ENCODE assay signal across 15 cellular contexts in genomic region chr9:136016882-136017812, GRCh38. TPM values are rescaled to one million over a fixed set of nuclear protein-coding genes. Genes with fewer than 3 reads are reported as not detected.
DNase-seq lines count a peak whose midpoint lies in the region; ATAC-seq and TF ChIP-seq lines count a peak whose summit lies in the region.
"Had no signal": no experiment of that assay in that cellular context is flagged by ENCODE, and none has a peak within 500 bp of the region (broad histone marks: within the 10 kb centered on the region; RNA-seq: fewer than 3 reads in every experiment).

No MANE protein-coding gene starts in this region.

- ATAC-seq in lower lobe of right lung (peak; percentile 73 to 74), upper lobe of left lung (ENCODE audit: low FRiP score in 2 of 2) (peak in 1 of 2 donors; percentile 41)
- ATAC-seq: activated T-cell treated with anti-CD3 and anti-CD28 coated beads, Interleukin-2, amount 50 U/mL, for 4 hours; effector memory CD8-positive, alpha-beta T cell; stimulated activated memory B cell treated with anti-CD40 and anti-IgM and Interleukin-4, amounts not matched to agents 10 μg/mL and 1 μg/mL and 100 μg/mL, for 72 hours had no signal

- H3K27me3 ChIP-seq in lower lobe of right lung (ENCODE audit: low read depth) (no peaks in the 10 kb centered on the region), upper lobe of left lung (no peaks in the 10 kb centered on the region)
- H3K27me3 ChIP-seq: SJCRH30 had no signal

- no peak for TF ChIP-seq CTCF in coronary artery (IDR thresholded peaks at IDR 0.05)
- TF ChIP-seq CTCF in lower lobe of right lung (IDR thresholded peaks at IDR 0.05) = no peak
- TF ChIP-seq CTCF in upper lobe of left lung (IDR thresholded peaks at IDR 0.05) = no peak

- H3K36me3 ChIP-seq in lower lobe of right lung = peaks cover 28% of the 10 kb centered on the region
- peaks cover 0 to 26% (median 11%) of the 10 kb centered on the region in 4 donors for H3K36me3 ChIP-seq in upper lobe of left lung
- H3K36me3 ChIP-seq: SJCRH30 had no signal

- H3K4me1 ChIP-seq in lower lobe of right lung (peaks cover 40% of the 10 kb centered on the region), upper lobe of left lung (peaks cover 24 to 52% (median 33%) of the 10 kb centered on the region in 4 donors)

- H3K4me3 ChIP-seq in coronary artery = no peak overlapping the region
- H3K4me3 ChIP-seq in lower lobe of right lung = no peak overlapping the region
- H3K4me3 ChIP-seq in upper lobe of left lung = no peak overlapping the region
- H3K4me3 ChIP-seq: SJCRH30 had no signal

- peak; percentile 9 for DNase-seq in activated naive CD4-positive, alpha-beta T cell treated with anti-CD3 and anti-CD28 coated beads, Interleukin-2, amount 50 U/mL, for 16 hours
- no peak for DNase-seq in activated naive CD4-positive, alpha-beta T cell (lab: John Stamatoyannopoulos, UW)
- DNase-seq in coronary artery (ENCODE audit: low spot score) = peak; percentile 70
- peak; percentile 76 for DNase-seq in lower lobe of right lung
- DNase-seq in upper lobe of left lung = peak; percentile 57 to 82
- no peak for DNase-seq in inferior parietal cortex (ENCODE audit: extremely low spot score)
- DNase-seq in NCI-H774 (lab: John Stamatoyannopoulos, UW) = no peak
- no peak for DNase-seq in HUDEP-2 (lab: John Stamatoyannopoulos, UW; ENCODE audit: unreplicated experiment in 76 of 76)
- DNase-seq: activated CD4-positive, alpha-beta T cell treated with anti-CD3 and anti-CD28 coated beads for 4 hours; activated T-cell treated with anti-CD3 and anti-CD28 coated beads, Interleukin-2, amount 50 U/mL, for 4 hours; effector memory CD8-positive, alpha-beta T cell; EL; NCI-H2171 treated with DMSO at 0.1 percent for 48 hours; SJCRH30 had no signal

- H3K27ac ChIP-seq in coronary artery (no peak overlapping the region), lower lobe of right lung (no peak overlapping the region), upper lobe of left lung (peak overlapping the region in 2 of 4 donors; percentile 10)
- H3K27ac ChIP-seq: SJCRH30 had no signal

- TF ChIP-seq POLR2A in upper lobe of left lung (IDR thresholded peaks at IDR 0.05) = no peak

- H3K9me3 ChIP-seq in lower lobe of right lung (no peaks in the 10 kb centered on the region), upper lobe of left lung (no peaks in the 10 kb centered on the region)
- H3K9me3 ChIP-seq: SJCRH30 had no signal

- WGBS in upper lobe of left lung, 2 donors = 87% methylated on average over 27 of the region's 27 CpGs; no CpG with 5 or more reads in 1 of the 2 donors

- no peak for TF ChIP-seq EP300 in upper lobe of left lung (IDR thresholded peaks at IDR 0.05)

- intact Hi-C loops in lower lobe of right lung (cut with DNase I) = no loop called here

RNA-seq across cellular contexts. Expression of gene UBAC1, which starts 56.0 kb away (rescaled TPM):
- total RNA-seq in lower lobe of right lung = 40.3 TPM
- total RNA-seq in upper lobe of left lung = 10 to 100 TPM; 38.0 to 72.3 (median 49.3) TPM

Comparison
In these comparisons a context has a peak if more than half of its experiments do, and no peak if none do; other contexts are left out.
1. DNase-seq: peak in activated naive CD4-positive, alpha-beta T cell treated with anti-CD3 and anti-CD28 coated beads, Interleukin-2, amount 50 U/mL, for 16 hours (single experiment), coronary artery (single experiment), lower lobe of right lung (single experiment) and upper lobe of left lung (2 of 2); none in activated naive CD4-positive, alpha-beta T cell (0 of 4), inferior parietal cortex (single experiment), NCI-H774 (single experiment) and HUDEP-2 (0 of 76).